1 cellular context compared by ENCODE assay signal in the genomic region with DNA sequence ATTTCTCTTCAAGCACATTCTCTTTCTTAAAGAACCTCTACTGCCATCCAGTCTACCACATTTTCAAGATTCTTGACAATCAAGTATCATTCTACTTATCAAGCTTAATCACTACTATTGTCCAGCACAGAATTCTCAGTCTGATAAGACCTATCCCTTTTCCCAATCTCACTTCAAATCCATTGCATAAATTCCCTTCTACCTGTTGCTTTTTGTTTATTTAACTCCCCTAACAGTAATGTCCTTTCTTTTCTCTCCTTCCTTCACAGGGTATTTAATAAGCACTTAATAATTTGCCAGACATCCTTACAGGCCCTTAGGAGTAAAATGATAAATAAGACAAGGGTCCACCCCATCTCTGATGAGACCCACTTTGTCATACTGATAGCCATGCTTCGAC.
TF ChIP-seq lines count a peak whose summit lies in the region.

No MANE protein-coding gene starts in this region.

TF ChIP-seq in SK-N-SH, 30 proteins besides CTCF, POLR2A, EP300 and RAD21 (continued from another document):
- TF ChIP-seq, protein P1, sequence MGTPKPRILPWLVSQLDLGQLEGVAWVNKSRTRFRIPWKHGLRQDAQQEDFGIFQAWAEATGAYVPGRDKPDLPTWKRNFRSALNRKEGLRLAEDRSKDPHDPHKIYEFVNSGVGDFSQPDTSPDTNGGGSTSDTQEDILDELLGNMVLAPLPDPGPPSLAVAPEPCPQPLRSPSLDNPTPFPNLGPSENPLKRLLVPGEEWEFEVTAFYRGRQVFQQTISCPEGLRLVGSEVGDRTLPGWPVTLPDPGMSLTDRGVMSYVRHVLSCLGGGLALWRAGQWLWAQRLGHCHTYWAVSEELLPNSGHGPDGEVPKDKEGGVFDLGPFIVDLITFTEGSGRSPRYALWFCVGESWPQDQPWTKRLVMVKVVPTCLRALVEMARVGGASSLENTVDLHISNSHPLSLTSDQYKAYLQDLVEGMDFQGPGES (IDR thresholded peaks at IDR 0.05; ENCODE audit: low read depth, low read length) = no peak
- TF ChIP-seq, protein P2, sequence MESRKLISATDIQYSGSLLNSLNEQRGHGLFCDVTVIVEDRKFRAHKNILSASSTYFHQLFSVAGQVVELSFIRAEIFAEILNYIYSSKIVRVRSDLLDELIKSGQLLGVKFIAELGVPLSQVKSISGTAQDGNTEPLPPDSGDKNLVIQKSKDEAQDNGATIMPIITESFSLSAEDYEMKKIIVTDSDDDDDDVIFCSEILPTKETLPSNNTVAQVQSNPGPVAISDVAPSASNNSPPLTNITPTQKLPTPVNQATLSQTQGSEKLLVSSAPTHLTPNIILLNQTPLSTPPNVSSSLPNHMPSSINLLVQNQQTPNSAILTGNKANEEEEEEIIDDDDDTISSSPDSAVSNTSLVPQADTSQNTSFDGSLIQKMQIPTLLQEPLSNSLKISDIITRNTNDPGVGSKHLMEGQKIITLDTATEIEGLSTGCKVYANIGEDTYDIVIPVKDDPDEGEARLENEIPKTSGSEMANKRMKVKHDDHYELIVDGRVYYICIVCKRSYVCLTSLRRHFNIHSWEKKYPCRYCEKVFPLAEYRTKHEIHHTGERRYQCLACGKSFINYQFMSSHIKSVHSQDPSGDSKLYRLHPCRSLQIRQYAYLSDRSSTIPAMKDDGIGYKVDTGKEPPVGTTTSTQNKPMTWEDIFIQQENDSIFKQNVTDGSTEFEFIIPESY (IDR thresholded peaks at IDR 0.05; ENCODE audit: borderline replicate concordance, low read depth) = no peak
- no peak for TF ChIP-seq TEAD4 (IDR thresholded peaks at IDR 0.05; ENCODE audit: borderline replicate concordance, insufficient read depth)
- TF ChIP-seq, protein P3, sequence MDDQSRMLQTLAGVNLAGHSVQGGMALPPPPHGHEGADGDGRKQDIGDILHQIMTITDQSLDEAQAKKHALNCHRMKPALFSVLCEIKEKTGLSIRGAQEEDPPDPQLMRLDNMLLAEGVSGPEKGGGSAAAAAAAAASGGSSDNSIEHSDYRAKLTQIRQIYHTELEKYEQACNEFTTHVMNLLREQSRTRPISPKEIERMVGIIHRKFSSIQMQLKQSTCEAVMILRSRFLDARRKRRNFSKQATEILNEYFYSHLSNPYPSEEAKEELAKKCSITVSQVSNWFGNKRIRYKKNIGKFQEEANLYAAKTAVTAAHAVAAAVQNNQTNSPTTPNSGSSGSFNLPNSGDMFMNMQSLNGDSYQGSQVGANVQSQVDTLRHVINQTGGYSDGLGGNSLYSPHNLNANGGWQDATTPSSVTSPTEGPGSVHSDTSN (IDR thresholded peaks at IDR 0.05) = no peak
